Comparison of ENCODE assay signal across 8 cellular contexts in the genomic region with DNA sequence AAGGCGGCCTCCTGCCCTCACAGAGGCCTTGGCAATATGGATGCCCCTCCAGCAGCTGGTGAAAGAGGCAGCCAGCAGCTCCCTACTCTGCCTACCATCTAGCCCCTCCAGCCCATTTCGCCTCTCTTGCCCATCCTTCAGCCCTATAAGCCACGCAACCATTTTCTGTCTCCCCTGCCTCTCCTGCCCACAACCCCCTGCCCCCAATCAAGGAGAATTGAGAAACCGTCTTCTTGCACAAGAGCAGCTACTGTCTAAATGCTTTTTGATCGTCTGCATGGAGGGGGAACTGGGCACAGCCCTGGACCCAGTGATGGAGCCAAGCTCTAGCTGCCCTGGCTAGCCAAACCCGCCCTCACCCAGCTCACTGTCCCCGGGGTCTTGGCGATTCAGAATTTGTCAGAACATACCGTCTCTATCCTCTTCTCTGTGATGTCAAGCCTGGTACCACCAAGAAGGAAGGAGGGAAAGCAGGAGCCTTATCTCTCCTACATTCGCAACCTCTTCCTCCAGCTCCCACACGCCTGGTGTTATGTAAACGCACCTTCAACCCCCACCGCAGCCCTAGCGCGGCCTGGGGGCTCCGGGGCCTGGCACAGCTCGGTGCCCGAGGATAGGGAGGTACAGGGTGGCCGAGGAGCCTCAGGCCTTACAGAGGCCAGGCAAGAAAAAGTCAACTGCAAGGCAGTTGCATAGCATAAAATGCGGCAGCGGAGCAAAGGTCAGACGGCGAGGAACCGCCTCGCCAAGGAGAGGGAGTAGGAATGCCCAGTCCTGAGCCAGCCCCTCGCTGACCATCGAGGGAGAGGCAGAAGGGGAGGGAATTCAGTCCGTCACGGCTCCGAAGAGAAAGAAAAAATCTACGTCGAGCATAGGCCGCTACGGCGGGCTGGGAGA. TPM values are rescaled to one million over a fixed set of nuclear protein-coding genes. Genes with fewer than 3 reads are reported as not detected.
DNase-seq lines count a peak whose midpoint lies in the region; ATAC-seq and TF ChIP-seq lines count a peak whose summit lies in the region.

No MANE protein-coding gene starts in this region.

- peak overlapping the region; percentile 14 to 95 (median 64) for H3K4me3 Mint-ChIP-seq in IgD-negative memory B cell

- H3K27me3 ChIP-seq in AG04450 (ENCODE audit: control insufficient read depth, insufficient read depth, low read length) (no peaks in the 10 kb centered on the region), adrenal gland (no peaks in the 10 kb centered on the region), iPS DF 6.9 (ENCODE audit: control insufficient read depth, insufficient read depth, low read length) (no peaks in the 10 kb centered on the region)

- H3K4me3 ChIP-seq in AG04450 (ENCODE audit: low read depth, low read length), result peak overlapping the region; percentile 88
- peak overlapping the region; percentile 47 to 74 (median 61) for H3K4me3 ChIP-seq in adrenal gland
- peak overlapping the region; percentile 90 for H3K4me3 ChIP-seq in iPS DF 6.9 (ENCODE audit: low read length)
- peak overlapping the region; percentile 51 to 72 (median 58) for H3K4me3 ChIP-seq in skin epidermis

- H3K36me3 ChIP-seq in adrenal gland (replicated peaks in 1 of 2) (no peaks in the 10 kb centered on the region), iPS DF 6.9 (ENCODE audit: control insufficient read depth, insufficient read depth, low read length) (no peaks in the 10 kb centered on the region)

- POLR2A ChIA-PET in AG04450 (lab: Yijun Ruan, JAX), result interaction anchor here (1.0 to 2.1 kb wide), 4 partner anchors 8 to 107 kb away, joined by 3 to 15 read pairs (median 6); no protein-coding TSS in a partner anchor

- TF ChIP-seq CTCF in AG04450 (IDR thresholded peaks at IDR 0.05; ENCODE audit: low read depth, low read length) (no peak), adrenal gland (IDR thresholded peaks at IDR 0.05) (no peak)

- intact Hi-C loops in adrenal gland (cut with DNase I), result loop anchor here (10.0 kb wide), 1 partner anchor 221 kb away; no protein-coding TSS in a partner anchor

- H3K9me3 ChIP-seq in AG04450 (ENCODE audit: control insufficient read depth, insufficient read depth, low read length) (peaks cover 3% of the 10 kb centered on the region; the same call in 1 of the 2 replicates), adrenal gland (replicated peaks in 1 of 3) (no peaks in the 10 kb centered on the region), iPS DF 6.9 (ENCODE audit: control insufficient read depth, insufficient read depth, low read length) (no peaks in the 10 kb centered on the region)

- no peaks in the 10 kb centered on the region for H3K9me3 Mint-ChIP-seq in IgD-negative memory B cell

- H3K4me1 ChIP-seq in adrenal gland (replicated peaks in 1 of 2) (peaks cover 27 to 63% of the 10 kb centered on the region in 2 donors), iPS DF 6.9 (ENCODE audit: control insufficient read depth, insufficient read depth, low read length) (peaks cover 10% of the 10 kb centered on the region)

- CTCF ChIA-PET in AG04450 (lab: Charles Lee), result interaction anchor here (0.6 to 3.9 kb wide), 9 partner anchors 13 to 225 kb away, joined by 3 to 18 read pairs (median 4); no protein-coding TSS in a partner anchor

- peaks cover 68% of the 10 kb centered on the region for H3K27me3 Mint-ChIP-seq in IgD-negative memory B cell

- no peaks in the 10 kb centered on the region for H3K36me3 Mint-ChIP-seq in IgD-negative memory B cell

- 9 to 10% (median 10%) methylated on average over 22 to 35 of the region's 35 CpGs for WGBS in adrenal gland, 4 donors
- WGBS in iPS DF 6.9 (ENCODE audit: insufficient coverage, insufficient read length), result no CpG with 5 or more reads among the region's 35 CpGs

- TF ChIP-seq POLR2A in adrenal gland (IDR thresholded peaks at IDR 0.05), result peak in 1 of 2 donors; percentile 46

- ATAC-seq in HG02798 (IDR thresholded peaks at IDR 0.05; ENCODE audit: poor library complexity, unreplicated experiment) (no peak), GM21390 (IDR thresholded peaks at IDR 0.05; ENCODE audit: unreplicated experiment) (no peak)

- no peak for DNase-seq in AG04450 (ENCODE audit: low read depth, low spot score)
- peak in 5 of 7 donors; percentile 53 to 70 (median 56) for DNase-seq in adrenal gland
- no peak for DNase-seq in iPS DF 6.9 (ENCODE audit: low read depth, low spot score)
- no peak for DNase-seq in superior temporal gyrus (ENCODE audit: extremely low spot score)

- H3K4me1 Mint-ChIP-seq in IgD-negative memory B cell, result peaks cover 8 to 11% (median 9%) of the 10 kb centered on the region in 3 donors

- no peak overlapping the region for H3K27ac Mint-ChIP-seq in IgD-negative memory B cell

- H3K27ac ChIP-seq in AG04450 (ENCODE audit: low read depth, low read length) (peak overlapping the region; percentile 88), adrenal gland (peak overlapping the region; percentile 8 to 96 (median 91)), iPS DF 6.9 (ENCODE audit: low read length) (no peak overlapping the region), skin epidermis (peak overlapping the region in 20 of 21 experiments; percentile 52 to 90 (median 72))

RNA-seq across cellular contexts. Expression of gene SPRY4, which starts 1.1 kb away (rescaled TPM):
- polyA plus RNA-seq in AG04450 (2011; rRNA removed) (8.7 and 11.9 TPM in 2 replicates), IgD-negative memory B cell (not detected), adrenal gland (10 to 100 TPM; 17.8 to 23.8 (median 18.4) TPM)
- 19.6 and 28.1 TPM in 2 replicates for polyA minus RNA-seq in AG04450 (2011; rRNA and poly(A)+ RNA removed)
- total RNA-seq in adrenal gland, result 10 to 100 TPM; 23.8 to 66.1 (median 37.8) TPM

Comparison
In these comparisons a context has a peak if more than half of its experiments do, and no peak if none do; other contexts are left out.
1. DNase-seq: peak in adrenal gland (5 of 7); none in AG04450 (single experiment), iPS DF 6.9 (single experiment) and superior temporal gyrus (single experiment).
2. Peak in every context shown above with its lines, with median percentiles within 50 percentile points of each other: H3K4me3 ChIP-seq.